10 cellular contexts compared by ENCODE assay signal in genomic region chr3:41116851-41117250, GRCh38.
A peak's percentile ranks its signal among the peaks of the same experiment; 100 is the strongest.
DNase-seq lines count a peak whose midpoint lies in the region; ATAC-seq and TF ChIP-seq lines count a peak whose summit lies in the region.
"Had no signal": no experiment of that assay in that cellular context is flagged by ENCODE, and none has a peak within 500 bp of the region (broad histone marks: within the 10 kb centered on the region; RNA-seq: fewer than 3 reads in every experiment).

No MANE protein-coding gene starts in this region.

- no peak overlapping the region for H3K4me3 Mint-ChIP-seq in activated CD8-positive, alpha-beta T cell treated with anti-CD3 and anti-CD28 coated beads for 36 hours
- H3K4me3 Mint-ChIP-seq: neural progenitor cell had no signal

- H3K27ac ChIP-seq in heart left ventricle (peak overlapping the region in 10 of 12 donors; percentile 2 to 79 (median 46)), fibroblast of lung (ENCODE audit: insufficient read depth, low read length) (peak overlapping the region; percentile 13), stomach (peak overlapping the region in 3 of 5 donors; percentile 48 to 50 (median 48))
- H3K27ac ChIP-seq: neural progenitor cell had no signal

- H3K36me3 Mint-ChIP-seq in activated CD8-positive, alpha-beta T cell treated with anti-CD3 and anti-CD28 coated beads for 36 hours (ENCODE audit: low read depth), result no peaks in the 10 kb centered on the region
- H3K36me3 Mint-ChIP-seq: neural progenitor cell had no signal

- H3K27me3 ChIP-seq in heart left ventricle, result no peaks in the 10 kb centered on the region
- H3K27me3 ChIP-seq in fibroblast of lung (ENCODE audit: control insufficient read depth, insufficient read depth, low read length), result no peaks in the 10 kb centered on the region
- no peaks in the 10 kb centered on the region for H3K27me3 ChIP-seq in stomach
- H3K27me3 ChIP-seq: neural progenitor cell had no signal

- H3K36me3 ChIP-seq in heart left ventricle (no peaks in the 10 kb centered on the region), fibroblast of lung (ENCODE audit: control insufficient read depth, insufficient read depth, low read length) (no peaks in the 10 kb centered on the region), stomach (no peaks in the 10 kb centered on the region)
- H3K36me3 ChIP-seq: neural progenitor cell had no signal

- no peaks in the 10 kb centered on the region for H3K27me3 Mint-ChIP-seq in activated CD8-positive, alpha-beta T cell treated with anti-CD3 and anti-CD28 coated beads for 36 hours

- DNase-seq in heart left ventricle (no peak), cardiac septum (ENCODE audit: low spot score) (no peak), fibroblast of lung (ENCODE audit: low read depth in 2 of 2) (no peak), stomach (no peak), HCEC 1CT (no peak)
- no peak for DNase-seq in activated CD8-positive, alpha-beta T cell treated with anti-CD3 and anti-CD28 coated beads for 36 hours
- DNase-seq in stimulated activated CD4-positive, alpha-beta T cell treated with anti-CD3 and anti-CD28 coated beads, Interleukin-1b, Interleukin-23, amount 100 ng/mL, for 48 hours, result no peak
- DNase-seq: cerebellar nuclear complex had no signal

- intact Hi-C loops in heart left ventricle (cut with DNase I), result loop anchor here in 4 of 10 donors (5.0 kb wide), 2 partner anchors 80 to 145 kb away; partner anchors contain the start of gene CTNNB1 (in 4 of the 4)
- intact Hi-C loops in cardiac septum (cut with DNase I), result loop anchor here (5.0 kb wide), 3 partner anchors 80 to 335 kb away; partner anchors contain the start of gene CTNNB1
- intact Hi-C loops in activated CD8-positive, alpha-beta T cell treated with anti-CD3 and anti-CD28 coated beads for 36 hours (cut with micrococcal nuclease), result no loop called here
- intact Hi-C loops in stomach (cut with DNase I; ENCODE audit: low total_unique reads), result no loop called here

- no peak for ATAC-seq in heart left ventricle
- no peak for ATAC-seq in activated CD8-positive, alpha-beta T cell treated with anti-CD3 and anti-CD28 coated beads for 36 hours
- no peak for ATAC-seq in GM18861 (IDR thresholded peaks at IDR 0.05; ENCODE audit: unreplicated experiment)

- no peak overlapping the region for H2AFZ ChIP-seq in fibroblast of lung (ENCODE audit: low read length)
- H2AFZ ChIP-seq: neural progenitor cell had no signal

- TF ChIP-seq POLR2A in heart left ventricle (IDR thresholded peaks at IDR 0.05) (no peak), stomach (IDR thresholded peaks at IDR 0.05) (no peak)

- H3K4me2 ChIP-seq in fibroblast of lung (ENCODE audit: extremely low read depth, insufficient read depth, low read length), result no peak overlapping the region
- H3K4me2 ChIP-seq: neural progenitor cell had no signal

- H3K79me2 ChIP-seq in fibroblast of lung (ENCODE audit: control insufficient read depth, insufficient read depth, low read length), result no peaks in the 10 kb centered on the region

- H3K27ac Mint-ChIP-seq in activated CD8-positive, alpha-beta T cell treated with anti-CD3 and anti-CD28 coated beads for 36 hours, result peak overlapping the region; percentile 86
- H3K27ac Mint-ChIP-seq: neural progenitor cell had no signal

- 79 to 85% (median 84%) methylated on average over 8 of the region's 8 CpGs for WGBS in heart left ventricle, 4 donors
- WGBS in stomach, 5 donors, result 44 to 59% (median 50%) methylated on average over 8 of the region's 8 CpGs

- no peak for TF ChIP-seq EP300 in stomach (IDR thresholded peaks at IDR 0.05)

- POLR2A ChIA-PET in activated CD8-positive, alpha-beta T cell treated with anti-CD3 and anti-CD28 coated beads for 36 hours (lab: Charles Lee), result interaction anchor here (0.8 to 2.3 kb wide), 3 partner anchors 28 to 97 kb away, joined by 3 to 6 read pairs (median 3); partner anchors contain the start of gene CTNNB1

- H4K20me1 ChIP-seq in fibroblast of lung (ENCODE audit: control insufficient read depth, extremely low read depth, insufficient read depth, low read length), result no peaks in the 10 kb centered on the region

- no peak overlapping the region for H3K9ac ChIP-seq in fibroblast of lung (ENCODE audit: insufficient read depth, low read length)
- H3K9ac ChIP-seq: neural progenitor cell had no signal

- H3K4me1 ChIP-seq in heart left ventricle, result peaks cover 5 to 36% (median 22%) of the 10 kb centered on the region in 12 donors
- H3K4me1 ChIP-seq in fibroblast of lung (ENCODE audit: control insufficient read depth, extremely low read depth, insufficient read depth, low read length), result peaks cover 2% of the 10 kb centered on the region
- peaks cover 0 to 22% (median 7%) of the 10 kb centered on the region in 4 donors for H3K4me1 ChIP-seq in stomach

- CTCF ChIA-PET in activated CD8-positive, alpha-beta T cell treated with anti-CD3 and anti-CD28 coated beads for 36 hours (lab: Charles Lee), result no interaction called here

- H3K4me1 Mint-ChIP-seq in activated CD8-positive, alpha-beta T cell treated with anti-CD3 and anti-CD28 coated beads for 36 hours (ENCODE audit: low read depth), result peaks cover 19% of the 10 kb centered on the region

- TF ChIP-seq CTCF in heart left ventricle (IDR thresholded peaks at IDR 0.05) (no peak), fibroblast of lung (conservative IDR thresholded peaks at IDR 0.05 in 1 of 2, IDR thresholded peaks at IDR 0.05 in 1 of 2; ENCODE audit: low read depth in 1 of 2, low read length in 2 of 2) (no peak), stomach (IDR thresholded peaks at IDR 0.05) (no peak)
- TF ChIP-seq CTCF in activated CD8-positive, alpha-beta T cell treated with anti-CD3 and anti-CD28 coated beads for 36 hours (IDR thresholded peaks at IDR 0.05), result no peak

- no peaks in the 10 kb centered on the region for H3K9me3 Mint-ChIP-seq in activated CD8-positive, alpha-beta T cell treated with anti-CD3 and anti-CD28 coated beads for 36 hours
- H3K9me3 Mint-ChIP-seq: neural progenitor cell had no signal

- no peaks in the 10 kb centered on the region for H3K9me3 ChIP-seq in heart left ventricle
- no peaks in the 10 kb centered on the region for H3K9me3 ChIP-seq in fibroblast of lung (ENCODE audit: control insufficient read depth, insufficient read depth, low read depth, low read length)
- H3K9me3 ChIP-seq in stomach, result no peaks in the 10 kb centered on the region

- H3K4me3 ChIP-seq in heart left ventricle, result no peak overlapping the region
- H3K4me3 ChIP-seq in fibroblast of lung (replicated peaks in 1 of 4; ENCODE audit: control extremely low read depth in 1 of 4, insufficient read depth in 1 of 4, low read depth in 3 of 4, low read length in 4 of 4), result no peak overlapping the region
- H3K4me3 ChIP-seq in stomach, result no peak overlapping the region
- H3K4me3 ChIP-seq: neural progenitor cell had no signal
